In the genomic region with DNA sequence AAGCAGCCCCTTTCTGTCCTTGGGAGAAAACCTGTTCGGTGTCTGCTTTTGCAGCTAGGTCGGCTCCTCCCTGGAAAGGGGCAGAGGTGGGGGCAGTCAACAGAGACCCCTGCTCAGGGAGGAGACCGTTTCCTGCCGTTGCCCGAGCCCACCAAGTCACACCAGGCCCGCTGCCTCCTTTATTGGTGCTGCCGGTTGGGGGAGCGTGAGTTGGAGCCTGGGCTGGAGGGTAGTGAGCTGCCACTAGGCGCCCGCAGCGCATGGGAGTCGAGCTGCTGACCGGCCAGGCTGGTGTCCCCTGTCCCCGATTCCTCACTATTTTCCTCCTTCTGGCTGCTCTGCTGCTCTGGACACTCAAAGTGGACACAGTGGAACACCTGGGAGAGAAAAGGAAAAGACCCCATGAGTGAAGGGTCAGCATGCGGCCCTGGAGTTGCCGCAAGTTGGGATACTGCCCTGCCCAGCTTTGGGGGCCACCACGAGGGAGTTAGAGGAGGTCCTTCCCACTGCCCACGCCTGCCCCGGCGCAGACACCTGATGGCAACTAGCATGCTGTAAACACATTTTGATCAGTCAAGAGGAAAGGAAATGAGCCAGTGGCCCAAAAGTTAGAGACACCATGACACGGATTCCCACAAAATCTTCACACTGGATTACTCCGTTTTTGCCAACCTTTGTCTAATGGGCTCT, we compare ENCODE assay signal across 15 cellular contexts.
DNase-seq lines count a peak whose midpoint lies in the region; ATAC-seq, FAIRE-seq and TF ChIP-seq lines count a peak whose summit lies in the region.
"Had no signal": no experiment of that assay in that cellular context is flagged by ENCODE, and none has a peak within 500 bp of the region (broad histone marks: within the 10 kb centered on the region; RNA-seq: fewer than 3 reads in every experiment).

No MANE protein-coding gene starts in this region.

- no peak for FAIRE-seq in kidney (lab: Jason Lieb, UNC)
- FAIRE-seq: A549, GM19239, H54, HTR-8/SVneo had no signal

- H3K4me3 Mint-ChIP-seq in activated T-helper 17 cell treated with anti-CD3 and anti-CD28 coated beads, Interleukin-2, amount 50 U/mL, for 72 hours: no peak overlapping the region
- H3K4me3 Mint-ChIP-seq: CD14-positive monocyte; CD8-positive, alpha-beta memory T cell had no signal

- H3K4me3 ChIP-seq in PC-3 (ENCODE audit: low read length) (no peak overlapping the region), kidney (ENCODE audit: low read length in 2 of 2) (no peak overlapping the region), hepatocyte (no peak overlapping the region)
- H3K4me3 ChIP-seq: A549 had no signal

- BruUV-seq in PC-3 (replicated peaks; lab: Mats Ljungman, UMichigan): no TSS peak

- peak overlapping the region; percentile 36 for H3K27ac Mint-ChIP-seq in activated T-helper 17 cell treated with anti-CD3 and anti-CD28 coated beads, Interleukin-2, amount 50 U/mL, for 72 hours

- H3K4me2 ChIP-seq in PC-3 (ENCODE audit: low read length): no peak overlapping the region
- no peak overlapping the region for H3K4me2 ChIP-seq in hepatocyte
- H3K4me2 ChIP-seq: A549 had no signal

- no peaks in the 10 kb centered on the region for H3K36me3 ChIP-seq in PC-3 (ENCODE audit: low read depth, low read length)
- no peaks in the 10 kb centered on the region for H3K36me3 ChIP-seq in kidney (ENCODE audit: control insufficient read depth in 1 of 2, insufficient read depth in 2 of 2, low read length in 2 of 2)
- no peaks in the 10 kb centered on the region for H3K36me3 ChIP-seq in hepatocyte (replicated peaks; ENCODE audit: insufficient read depth, low read depth)

- WGBS in hepatocyte (ENCODE audit: low lambda C conversion rate, missing lambda C conversion rate): 95% methylated on average over 22 of the region's 22 CpGs

- POLR2A ChIA-PET in PC-3 (lab: Charles Lee; ENCODE audit: unreplicated experiment): interaction anchor here (0.7 kb wide), 1 partner anchor 92 kb away, joined by 4 read pairs; no protein-coding TSS in a partner anchor

- H3K9me3 Mint-ChIP-seq in activated T-helper 17 cell treated with anti-CD3 and anti-CD28 coated beads, Interleukin-2, amount 50 U/mL, for 72 hours: no peaks in the 10 kb centered on the region
- H3K9me3 Mint-ChIP-seq: CD8-positive, alpha-beta memory T cell had no signal

- H3K9me3 ChIP-seq in PC-3 (ENCODE audit: low read length) (no peaks in the 10 kb centered on the region), kidney (ENCODE audit: control insufficient read depth in 1 of 2, low read length in 2 of 2) (no peaks in the 10 kb centered on the region), hepatocyte (ENCODE audit: low read depth) (no peaks in the 10 kb centered on the region)
- H3K9me3 ChIP-seq: A549, Caco-2 had no signal

- no peaks in the 10 kb centered on the region for H3F3A ChIP-seq in PC-3 (ENCODE audit: low read length, unreplicated experiment)

- H3K9me2 ChIP-seq in PC-3 (replicated peaks; ENCODE audit: low read length): no peaks in the 10 kb centered on the region
- H3K9me2 ChIP-seq in hepatocyte (replicated peaks; ENCODE audit: insufficient read depth): no peaks in the 10 kb centered on the region

- H3K79me2 ChIP-seq in PC-3 (ENCODE audit: low read length) (no peaks in the 10 kb centered on the region), hepatocyte (no peaks in the 10 kb centered on the region)

- DNase-seq in PC-3: no peak
- peak; percentile 45 for DNase-seq in kidney
- no peak for DNase-seq in hepatocyte (ENCODE audit: low spot score)
- DNase-seq in pons (ENCODE audit: low spot score): no peak
- DNase-seq: Caco-2, GF-D8 had no signal

- ATAC-seq in PC-3 (no peak), HG02798 (IDR thresholded peaks at IDR 0.05; ENCODE audit: poor library complexity, unreplicated experiment) (no peak), GM19463 (IDR thresholded peaks at IDR 0.05; ENCODE audit: unreplicated experiment) (no peak)
- ATAC-seq in activated T-helper 17 cell treated with anti-CD3 and anti-CD28 coated beads, Interleukin-2, amount 50 U/mL, for 72 hours (replicated peaks): no peak
- ATAC-seq: A549 had no signal

- no peaks in the 10 kb centered on the region for H3K27me3 Mint-ChIP-seq in activated T-helper 17 cell treated with anti-CD3 and anti-CD28 coated beads, Interleukin-2, amount 50 U/mL, for 72 hours

- intact Hi-C loops in PC-3 (cut with micrococcal nuclease): loop anchor here (10.0 kb wide), 1 partner anchor 110 kb away; no protein-coding TSS in a partner anchor
- intact Hi-C loops in kidney (cut with DNase I): no loop called here

- H3K4me1 ChIP-seq in PC-3 (ENCODE audit: insufficient read depth, low read length): peaks cover 13% of the 10 kb centered on the region
- H3K4me1 ChIP-seq in kidney (ENCODE audit: control insufficient read depth in 1 of 2, insufficient read depth in 1 of 2, low read depth in 1 of 2, low read length in 2 of 2): peaks cover under 1 to 13% of the 10 kb centered on the region in 2 donors
- peaks cover 15% of the 10 kb centered on the region for H3K4me1 ChIP-seq in hepatocyte (ENCODE audit: insufficient read depth)
- H3K4me1 ChIP-seq: A549, Caco-2 had no signal

- H3K27me3 ChIP-seq in PC-3 (ENCODE audit: low read length) (no peaks in the 10 kb centered on the region), hepatocyte (no peaks in the 10 kb centered on the region)

- CTCF ChIA-PET in PC-3 (lab: Charles Lee): no interaction called here

- no peak overlapping the region for H2AFZ ChIP-seq in PC-3 (ENCODE audit: low read length)
- H2AFZ ChIP-seq in hepatocyte: no peak overlapping the region

- peaks cover 14% of the 10 kb centered on the region for H3K36me3 Mint-ChIP-seq in activated T-helper 17 cell treated with anti-CD3 and anti-CD28 coated beads, Interleukin-2, amount 50 U/mL, for 72 hours (ENCODE audit: low read depth)

- no peak for TF ChIP-seq CTCF in PC-3 (conservative IDR thresholded peaks at IDR 0.05; ENCODE audit: low read depth, low read length)
- no peak for TF ChIP-seq CTCF in kidney (IDR thresholded peaks at IDR 0.05; ENCODE audit: borderline replicate concordance, extremely low read depth, insufficient read depth)
- no peak for TF ChIP-seq CTCF in hepatocyte (IDR thresholded peaks at IDR 0.05; ENCODE audit: poor library complexity)

- H3K9ac ChIP-seq in PC-3 (ENCODE audit: low read length) (no peak overlapping the region), kidney (ENCODE audit: low read length in 2 of 2) (no peak overlapping the region)

- peak overlapping the region; percentile 15 for H3K27ac ChIP-seq in PC-3 (ENCODE audit: low read length)
- H3K27ac ChIP-seq in kidney (ENCODE audit: low read depth in 2 of 2, low read length in 2 of 2): no peak overlapping the region
- no peak overlapping the region for H3K27ac ChIP-seq in hepatocyte
- H3K27ac ChIP-seq: A549 had no signal

- H4K20me1 ChIP-seq in PC-3 (ENCODE audit: low read length) (no peaks in the 10 kb centered on the region), hepatocyte (ENCODE audit: insufficient read depth, poor library complexity, severe bottlenecking) (no peaks in the 10 kb centered on the region)

- peaks cover 8% of the 10 kb centered on the region for H3K4me1 Mint-ChIP-seq in activated T-helper 17 cell treated with anti-CD3 and anti-CD28 coated beads, Interleukin-2, amount 50 U/mL, for 72 hours
- H3K4me1 Mint-ChIP-seq: CD14-positive monocyte had no signal
